ENCODE assay signal across 1 cellular context in the genomic region with DNA sequence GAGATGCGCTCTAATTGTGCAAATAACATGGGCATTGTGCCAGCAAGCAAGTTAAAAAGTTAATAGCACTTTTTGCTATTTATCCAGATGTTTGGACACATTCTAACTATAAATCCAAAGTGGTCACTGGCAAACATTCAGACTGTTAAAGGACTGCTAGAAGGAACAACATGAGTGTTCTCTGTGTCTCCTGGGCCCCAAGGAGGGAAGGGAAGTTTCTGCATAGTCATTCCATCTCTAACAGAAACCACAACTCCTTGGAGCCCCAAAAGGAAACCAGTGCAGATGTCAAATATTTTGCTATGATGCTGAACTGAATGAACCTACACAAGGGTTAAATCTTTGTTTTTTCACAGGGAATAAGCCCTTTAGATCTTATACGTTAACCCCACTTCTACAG.
TF ChIP-seq lines count a peak whose summit lies in the region.

No MANE protein-coding gene starts in this region.

TF ChIP-seq in K562, 482 proteins besides CTCF, POLR2A, EP300 and RAD21 (continued from another document):
- TF ChIP-seq, protein P1, sequence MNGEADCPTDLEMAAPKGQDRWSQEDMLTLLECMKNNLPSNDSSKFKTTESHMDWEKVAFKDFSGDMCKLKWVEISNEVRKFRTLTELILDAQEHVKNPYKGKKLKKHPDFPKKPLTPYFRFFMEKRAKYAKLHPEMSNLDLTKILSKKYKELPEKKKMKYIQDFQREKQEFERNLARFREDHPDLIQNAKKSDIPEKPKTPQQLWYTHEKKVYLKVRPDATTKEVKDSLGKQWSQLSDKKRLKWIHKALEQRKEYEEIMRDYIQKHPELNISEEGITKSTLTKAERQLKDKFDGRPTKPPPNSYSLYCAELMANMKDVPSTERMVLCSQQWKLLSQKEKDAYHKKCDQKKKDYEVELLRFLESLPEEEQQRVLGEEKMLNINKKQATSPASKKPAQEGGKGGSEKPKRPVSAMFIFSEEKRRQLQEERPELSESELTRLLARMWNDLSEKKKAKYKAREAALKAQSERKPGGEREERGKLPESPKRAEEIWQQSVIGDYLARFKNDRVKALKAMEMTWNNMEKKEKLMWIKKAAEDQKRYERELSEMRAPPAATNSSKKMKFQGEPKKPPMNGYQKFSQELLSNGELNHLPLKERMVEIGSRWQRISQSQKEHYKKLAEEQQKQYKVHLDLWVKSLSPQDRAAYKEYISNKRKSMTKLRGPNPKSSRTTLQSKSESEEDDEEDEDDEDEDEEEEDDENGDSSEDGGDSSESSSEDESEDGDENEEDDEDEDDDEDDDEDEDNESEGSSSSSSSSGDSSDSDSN (IDR thresholded peaks at IDR 0.05; ENCODE audit: borderline replicate concordance in 1 of 2, low read depth in 2 of 2, low read length in 2 of 2) = no peak
- TF ChIP-seq NFE2 (IDR thresholded peaks at IDR 0.05; ENCODE audit: low read depth) (peak; percentile 95), CAMTA2 (CRISPR knock-in tag; conservative IDR thresholded peaks at IDR 0.05) (no peak), ZNF76 (CRISPR knock-in tag; IDR thresholded peaks at IDR 0.05; ENCODE audit: borderline replicate concordance) (0 out of 2 replicates have a peak, but pooled peaks have one; percentile 14), ZNF146 (CRISPR knock-in tag; IDR thresholded peaks at IDR 0.05; ENCODE audit: unreplicated experiment) (no peak), CBFA2T3 (IDR thresholded peaks at IDR 0.05) (no peak), FUS (optimal IDR thresholded peaks at IDR 0.05; ENCODE audit: low read depth, low read length) (no peak), RBBP5 (IDR thresholded peaks at IDR 0.05; ENCODE audit: borderline replicate concordance, insufficient read depth, low read length, poor library complexity, severe bottlenecking) (no peak), HMG20B (CRISPR knock-in tag; IDR thresholded peaks at IDR 0.05) (no peak), CC2D1A (IDR thresholded peaks at IDR 0.05) (no peak), HOXB6 (CRISPR knock-in tag; IDR thresholded peaks at IDR 0.05; ENCODE audit: borderline replicate concordance) (no peak), EWSR1 (IDR thresholded peaks at IDR 0.05; ENCODE audit: borderline replicate concordance, low read depth, partially characterized antibody) (no peak), RNF2 (IDR thresholded peaks at IDR 0.05) (no peak), YBX1 (IDR thresholded peaks at IDR 0.05) (no peak), ZNF766 (CRISPR knock-in tag; conservative IDR thresholded peaks at IDR 0.05) (peak; percentile 68; the same call in 1 of the 2 replicates), C11orf30 (IDR thresholded peaks at IDR 0.05; ENCODE audit: low read depth) (peak; percentile 77), MAFF (IDR thresholded peaks at IDR 0.05; ENCODE audit: low read length) (peak; percentile 72; the same call in 1 of the 2 replicates), NFE2L1 (tag; IDR thresholded peaks at IDR 0.05; ENCODE audit: borderline replicate concordance, low read depth) (peak; percentile 35; the same call in 1 of the 2 replicates), ZNF133 (CRISPR knock-in tag; IDR thresholded peaks at IDR 0.05) (no peak), RBM22 (IDR thresholded peaks at IDR 0.05; ENCODE audit: low read depth, low read length, poor library complexity, severe bottlenecking) (no peak), MAFG (tag; conservative IDR thresholded peaks at IDR 0.05) (peak; percentile 87), HNRNPH1 (optimal IDR thresholded peaks at IDR 0.05; ENCODE audit: low read depth, low read length) (no peak)
- TF ChIP-seq, protein P2, sequence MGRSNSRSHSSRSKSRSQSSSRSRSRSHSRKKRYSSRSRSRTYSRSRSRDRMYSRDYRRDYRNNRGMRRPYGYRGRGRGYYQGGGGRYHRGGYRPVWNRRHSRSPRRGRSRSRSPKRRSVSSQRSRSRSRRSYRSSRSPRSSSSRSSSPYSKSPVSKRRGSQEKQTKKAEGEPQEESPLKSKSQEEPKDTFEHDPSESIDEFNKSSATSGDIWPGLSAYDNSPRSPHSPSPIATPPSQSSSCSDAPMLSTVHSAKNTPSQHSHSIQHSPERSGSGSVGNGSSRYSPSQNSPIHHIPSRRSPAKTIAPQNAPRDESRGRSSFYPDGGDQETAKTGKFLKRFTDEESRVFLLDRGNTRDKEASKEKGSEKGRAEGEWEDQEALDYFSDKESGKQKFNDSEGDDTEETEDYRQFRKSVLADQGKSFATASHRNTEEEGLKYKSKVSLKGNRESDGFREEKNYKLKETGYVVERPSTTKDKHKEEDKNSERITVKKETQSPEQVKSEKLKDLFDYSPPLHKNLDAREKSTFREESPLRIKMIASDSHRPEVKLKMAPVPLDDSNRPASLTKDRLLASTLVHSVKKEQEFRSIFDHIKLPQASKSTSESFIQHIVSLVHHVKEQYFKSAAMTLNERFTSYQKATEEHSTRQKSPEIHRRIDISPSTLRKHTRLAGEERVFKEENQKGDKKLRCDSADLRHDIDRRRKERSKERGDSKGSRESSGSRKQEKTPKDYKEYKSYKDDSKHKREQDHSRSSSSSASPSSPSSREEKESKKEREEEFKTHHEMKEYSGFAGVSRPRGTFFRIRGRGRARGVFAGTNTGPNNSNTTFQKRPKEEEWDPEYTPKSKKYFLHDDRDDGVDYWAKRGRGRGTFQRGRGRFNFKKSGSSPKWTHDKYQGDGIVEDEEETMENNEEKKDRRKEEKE (IDR thresholded peaks at IDR 0.05; ENCODE audit: borderline replicate concordance in 1 of 2, control insufficient read depth in 1 of 2, low read depth in 2 of 2, low read length in 1 of 2) = no peak
- TF ChIP-seq, protein P3, sequence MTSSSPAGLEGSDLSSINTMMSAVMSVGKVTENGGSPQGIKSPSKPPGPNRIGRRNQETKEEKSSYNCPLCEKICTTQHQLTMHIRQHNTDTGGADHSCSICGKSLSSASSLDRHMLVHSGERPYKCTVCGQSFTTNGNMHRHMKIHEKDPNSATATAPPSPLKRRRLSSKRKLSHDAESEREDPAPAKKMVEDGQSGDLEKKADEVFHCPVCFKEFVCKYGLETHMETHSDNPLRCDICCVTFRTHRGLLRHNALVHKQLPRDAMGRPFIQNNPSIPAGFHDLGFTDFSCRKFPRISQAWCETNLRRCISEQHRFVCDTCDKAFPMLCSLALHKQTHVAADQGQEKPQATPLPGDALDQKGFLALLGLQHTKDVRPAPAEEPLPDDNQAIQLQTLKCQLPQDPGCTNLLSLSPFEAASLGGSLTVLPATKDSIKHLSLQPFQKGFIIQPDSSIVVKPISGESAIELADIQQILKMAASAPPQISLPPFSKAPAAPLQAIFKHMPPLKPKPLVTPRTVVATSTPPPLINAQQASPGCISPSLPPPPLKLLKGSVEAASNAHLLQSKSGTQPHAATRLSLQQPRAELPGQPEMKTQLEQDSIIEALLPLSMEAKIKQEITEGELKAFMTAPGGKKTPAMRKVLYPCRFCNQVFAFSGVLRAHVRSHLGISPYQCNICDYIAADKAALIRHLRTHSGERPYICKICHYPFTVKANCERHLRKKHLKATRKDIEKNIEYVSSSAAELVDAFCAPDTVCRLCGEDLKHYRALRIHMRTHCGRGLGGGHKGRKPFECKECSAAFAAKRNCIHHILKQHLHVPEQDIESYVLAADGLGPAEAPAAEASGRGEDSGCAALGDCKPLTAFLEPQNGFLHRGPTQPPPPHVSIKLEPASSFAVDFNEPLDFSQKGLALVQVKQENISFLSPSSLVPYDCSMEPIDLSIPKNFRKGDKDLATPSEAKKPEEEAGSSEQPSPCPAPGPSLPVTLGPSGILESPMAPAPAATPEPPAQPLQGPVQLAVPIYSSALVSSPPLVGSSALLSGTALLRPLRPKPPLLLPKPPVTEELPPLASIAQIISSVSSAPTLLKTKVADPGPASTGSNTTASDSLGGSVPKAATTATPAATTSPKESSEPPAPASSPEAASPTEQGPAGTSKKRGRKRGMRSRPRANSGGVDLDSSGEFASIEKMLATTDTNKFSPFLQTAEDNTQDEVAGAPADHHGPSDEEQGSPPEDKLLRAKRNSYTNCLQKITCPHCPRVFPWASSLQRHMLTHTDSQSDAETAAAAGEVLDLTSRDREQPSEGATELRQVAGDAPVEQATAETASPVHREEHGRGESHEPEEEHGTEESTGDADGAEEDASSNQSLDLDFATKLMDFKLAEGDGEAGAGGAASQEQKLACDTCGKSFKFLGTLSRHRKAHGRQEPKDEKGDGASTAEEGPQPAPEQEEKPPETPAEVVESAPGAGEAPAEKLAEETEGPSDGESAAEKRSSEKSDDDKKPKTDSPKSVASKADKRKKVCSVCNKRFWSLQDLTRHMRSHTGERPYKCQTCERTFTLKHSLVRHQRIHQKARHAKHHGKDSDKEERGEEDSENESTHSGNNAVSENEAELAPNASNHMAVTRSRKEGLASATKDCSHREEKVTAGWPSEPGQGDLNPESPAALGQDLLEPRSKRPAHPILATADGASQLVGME (CRISPR knock-in tag; IDR thresholded peaks at IDR 0.05) = no peak
- TF ChIP-seq, protein P4, sequence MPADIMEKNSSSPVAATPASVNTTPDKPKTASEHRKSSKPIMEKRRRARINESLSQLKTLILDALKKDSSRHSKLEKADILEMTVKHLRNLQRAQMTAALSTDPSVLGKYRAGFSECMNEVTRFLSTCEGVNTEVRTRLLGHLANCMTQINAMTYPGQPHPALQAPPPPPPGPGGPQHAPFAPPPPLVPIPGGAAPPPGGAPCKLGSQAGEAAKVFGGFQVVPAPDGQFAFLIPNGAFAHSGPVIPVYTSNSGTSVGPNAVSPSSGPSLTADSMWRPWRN (IDR thresholded peaks at IDR 0.05; ENCODE audit: low read depth) = no peak
- TF ChIP-seq, protein P5, sequence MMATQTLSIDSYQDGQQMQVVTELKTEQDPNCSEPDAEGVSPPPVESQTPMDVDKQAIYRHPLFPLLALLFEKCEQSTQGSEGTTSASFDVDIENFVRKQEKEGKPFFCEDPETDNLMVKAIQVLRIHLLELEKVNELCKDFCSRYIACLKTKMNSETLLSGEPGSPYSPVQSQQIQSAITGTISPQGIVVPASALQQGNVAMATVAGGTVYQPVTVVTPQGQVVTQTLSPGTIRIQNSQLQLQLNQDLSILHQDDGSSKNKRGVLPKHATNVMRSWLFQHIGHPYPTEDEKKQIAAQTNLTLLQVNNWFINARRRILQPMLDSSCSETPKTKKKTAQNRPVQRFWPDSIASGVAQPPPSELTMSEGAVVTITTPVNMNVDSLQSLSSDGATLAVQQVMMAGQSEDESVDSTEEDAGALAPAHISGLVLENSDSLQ (IDR thresholded peaks at IDR 0.05) = no peak
- TF ChIP-seq, protein P6, sequence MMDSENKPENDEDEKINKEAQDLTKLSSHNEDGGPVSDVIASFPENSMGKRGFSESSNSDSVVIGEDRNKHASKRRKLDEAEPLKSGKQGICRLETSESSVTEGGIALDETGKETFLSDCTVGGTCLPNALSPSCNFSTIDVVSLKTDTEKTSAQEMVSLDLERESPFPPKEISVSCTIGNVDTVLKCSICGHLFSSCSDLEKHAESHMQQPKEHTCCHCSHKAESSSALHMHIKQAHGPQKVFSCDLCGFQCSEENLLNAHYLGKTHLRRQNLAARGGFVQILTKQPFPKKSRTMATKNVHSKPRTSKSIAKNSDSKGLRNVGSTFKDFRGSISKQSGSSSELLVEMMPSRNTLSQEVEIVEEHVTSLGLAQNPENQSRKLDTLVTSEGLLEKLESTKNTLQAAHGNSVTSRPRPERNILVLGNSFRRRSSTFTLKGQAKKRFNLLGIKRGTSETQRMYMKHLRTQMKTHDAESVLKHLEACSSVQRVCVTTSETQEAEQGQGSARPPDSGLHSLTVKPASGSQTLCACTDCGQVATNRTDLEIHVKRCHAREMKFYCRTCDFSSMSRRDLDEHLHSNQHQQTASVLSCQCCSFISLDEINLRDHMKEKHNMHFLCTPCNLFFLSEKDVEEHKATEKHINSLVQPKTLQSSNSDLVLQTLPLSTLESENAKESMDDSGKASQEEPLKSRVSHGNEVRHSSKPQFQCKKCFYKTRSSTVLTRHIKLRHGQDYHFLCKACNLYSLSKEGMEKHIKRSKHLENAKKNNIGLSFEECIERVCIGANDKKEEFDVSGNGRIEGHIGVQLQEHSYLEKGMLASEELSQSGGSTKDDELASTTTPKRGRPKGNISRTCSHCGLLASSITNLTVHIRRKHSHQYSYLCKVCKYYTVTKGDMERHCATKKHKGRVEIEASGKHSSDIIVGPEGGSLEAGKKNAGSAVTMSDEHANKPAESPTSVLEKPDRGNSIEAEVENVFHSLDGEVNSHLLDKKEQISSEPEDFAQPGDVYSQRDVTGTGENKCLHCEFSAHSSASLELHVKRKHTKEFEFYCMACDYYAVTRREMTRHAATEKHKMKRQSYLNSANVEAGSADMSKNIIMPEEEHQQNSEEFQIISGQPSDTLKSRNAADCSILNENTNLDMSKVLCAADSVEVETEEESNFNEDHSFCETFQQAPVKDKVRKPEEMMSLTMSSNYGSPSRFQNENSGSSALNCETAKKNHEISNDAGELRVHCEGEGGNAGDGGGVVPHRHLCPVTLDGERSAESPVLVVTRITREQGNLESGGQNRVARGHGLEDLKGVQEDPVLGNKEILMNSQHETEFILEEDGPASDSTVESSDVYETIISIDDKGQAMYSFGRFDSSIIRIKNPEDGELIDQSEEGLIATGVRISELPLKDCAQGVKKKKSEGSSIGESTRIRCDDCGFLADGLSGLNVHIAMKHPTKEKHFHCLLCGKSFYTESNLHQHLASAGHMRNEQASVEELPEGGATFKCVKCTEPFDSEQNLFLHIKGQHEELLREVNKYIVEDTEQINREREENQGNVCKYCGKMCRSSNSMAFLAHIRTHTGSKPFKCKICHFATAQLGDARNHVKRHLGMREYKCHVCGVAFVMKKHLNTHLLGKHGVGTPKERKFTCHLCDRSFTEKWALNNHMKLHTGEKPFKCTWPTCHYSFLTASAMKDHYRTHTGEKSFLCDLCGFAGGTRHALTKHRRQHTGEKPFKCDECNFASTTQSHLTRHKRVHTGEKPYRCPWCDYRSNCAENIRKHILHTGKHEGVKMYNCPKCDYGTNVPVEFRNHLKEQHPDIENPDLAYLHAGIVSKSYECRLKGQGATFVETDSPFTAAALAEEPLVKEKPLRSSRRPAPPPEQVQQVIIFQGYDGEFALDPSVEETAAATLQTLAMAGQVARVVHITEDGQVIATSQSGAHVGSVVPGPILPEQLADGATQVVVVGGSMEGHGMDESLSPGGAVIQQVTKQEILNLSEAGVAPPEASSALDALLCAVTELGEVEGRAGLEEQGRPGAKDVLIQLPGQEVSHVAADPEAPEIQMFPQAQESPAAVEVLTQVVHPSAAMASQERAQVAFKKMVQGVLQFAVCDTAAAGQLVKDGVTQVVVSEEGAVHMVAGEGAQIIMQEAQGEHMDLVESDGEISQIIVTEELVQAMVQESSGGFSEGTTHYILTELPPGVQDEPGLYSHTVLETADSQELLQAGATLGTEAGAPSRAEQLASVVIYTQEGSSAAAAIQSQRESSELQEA (IDR thresholded peaks at IDR 0.05; ENCODE audit: low read depth) = no peak
- TF ChIP-seq, protein P7, sequence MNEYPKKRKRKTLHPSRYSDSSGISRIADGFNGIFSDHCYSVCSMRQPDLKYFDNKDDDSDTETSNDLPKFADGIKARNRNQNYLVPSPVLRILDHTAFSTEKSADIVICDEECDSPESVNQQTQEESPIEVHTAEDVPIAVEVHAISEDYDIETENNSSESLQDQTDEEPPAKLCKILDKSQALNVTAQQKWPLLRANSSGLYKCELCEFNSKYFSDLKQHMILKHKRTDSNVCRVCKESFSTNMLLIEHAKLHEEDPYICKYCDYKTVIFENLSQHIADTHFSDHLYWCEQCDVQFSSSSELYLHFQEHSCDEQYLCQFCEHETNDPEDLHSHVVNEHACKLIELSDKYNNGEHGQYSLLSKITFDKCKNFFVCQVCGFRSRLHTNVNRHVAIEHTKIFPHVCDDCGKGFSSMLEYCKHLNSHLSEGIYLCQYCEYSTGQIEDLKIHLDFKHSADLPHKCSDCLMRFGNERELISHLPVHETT (CRISPR knock-in tag; conservative IDR thresholded peaks at IDR 0.05 in 1 of 2, IDR thresholded peaks at IDR 0.05 in 1 of 2) = 0 out of 4 replicates have a peak, but pooled peaks of 1 of the 2 experiments have one; percentile 28
